In genomic region chr14:74392616-74393570, GRCh38 we compare ENCODE assay signal across 2 cellular contexts.
TF ChIP-seq lines count a peak whose summit lies in the region.

No MANE protein-coding gene starts in this region.

TF ChIP-seq in GM23338, 12 proteins besides CTCF, POLR2A, EP300 and RAD21:
- TF ChIP-seq REST (IDR thresholded peaks at IDR 0.05; ENCODE audit: unreplicated experiment) (no peak), JUNB (IDR thresholded peaks at IDR 0.05; ENCODE audit: unreplicated experiment) (no peak), ETS1 (IDR thresholded peaks at IDR 0.05) (no peak), NANOG (IDR thresholded peaks at IDR 0.05; ENCODE audit: borderline replicate concordance) (no peak), ZNF114 (CRISPR knock-in tag; IDR thresholded peaks at IDR 0.05) (no peak), EZH2phosphoT487 (IDR thresholded peaks at IDR 0.05; ENCODE audit: unreplicated experiment) (no peak), STAT1 (IDR thresholded peaks at IDR 0.05; ENCODE audit: unreplicated experiment) (no peak), CREB1 (CRISPR knock-in tag; IDR thresholded peaks at IDR 0.05; ENCODE audit: low read depth) (no peak), EZH2 (IDR thresholded peaks at IDR 0.05; ENCODE audit: low read depth, unreplicated experiment) (no peak), POLR2AphosphoS5 (IDR thresholded peaks at IDR 0.05; ENCODE audit: low read depth) (no peak), ZNF331 (CRISPR knock-in tag; IDR thresholded peaks at IDR 0.05; ENCODE audit: low read depth) (no peak), ZNF462 (CRISPR knock-in tag; IDR thresholded peaks at IDR 0.05) (no peak)
TF ChIP-seq in GM23338: peak in this region for 0.

TF ChIP-seq in K562, 482 proteins besides CTCF, POLR2A, EP300 and RAD21:
- peak; percentile 15; the same call in 1 of the 2 replicates for TF ChIP-seq CBFA2T3 (IDR thresholded peaks at IDR 0.05)
- no peak for TF ChIP-seq ZNF449 (CRISPR knock-in tag; IDR thresholded peaks at IDR 0.05)
- no peak for TF ChIP-seq ZNF12 (CRISPR knock-in tag; IDR thresholded peaks at IDR 0.05)
- TF ChIP-seq IFI16 (CRISPR knock-in tag; IDR thresholded peaks at IDR 0.05): no peak
- TF ChIP-seq HNRNPH1 (optimal IDR thresholded peaks at IDR 0.05; ENCODE audit: low read depth, low read length): no peak
- TF ChIP-seq ELF2 (CRISPR knock-in tag; IDR thresholded peaks at IDR 0.05): no peak
- no peak for TF ChIP-seq EP400 (IDR thresholded peaks at IDR 0.05)
- TF ChIP-seq NFRKB (IDR thresholded peaks at IDR 0.05; ENCODE audit: low read depth): no peak
